In the genomic region with DNA sequence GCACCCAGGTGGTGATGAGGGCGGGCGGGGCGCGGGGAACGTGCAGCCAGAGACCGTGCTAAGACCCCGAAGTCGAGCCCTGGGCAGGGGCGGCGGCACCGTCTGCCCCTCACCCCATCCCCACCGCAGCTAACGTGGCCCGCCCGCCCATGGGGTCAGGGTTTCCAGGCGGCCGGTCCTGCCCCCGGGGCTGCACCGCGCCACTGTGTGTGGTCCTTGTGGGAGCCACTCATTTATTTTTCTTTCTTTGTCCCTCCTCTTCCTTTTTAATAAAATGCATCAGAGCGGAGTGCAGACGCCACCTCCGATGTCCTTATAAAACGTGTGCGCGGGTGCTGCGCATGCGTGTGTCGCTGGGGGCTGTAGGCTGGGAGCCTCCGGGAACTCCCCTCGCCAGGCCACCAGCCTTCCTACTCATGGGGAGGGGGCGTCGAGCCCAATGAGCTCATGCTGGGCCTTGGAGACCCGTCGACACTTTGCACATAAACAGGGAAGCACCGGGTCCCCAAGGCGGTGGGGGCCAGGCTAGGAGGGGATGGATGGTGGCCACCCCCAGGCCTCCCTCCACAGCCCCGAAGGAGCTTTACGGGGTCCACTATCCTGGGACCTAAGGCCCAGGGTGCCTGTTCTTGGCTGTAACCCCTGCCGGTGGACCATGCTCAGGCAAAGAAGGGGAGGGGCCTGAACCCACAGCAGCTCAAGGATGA, we compare ENCODE assay signal across 7 cellular contexts. TPM values are rescaled to one million over a fixed set of nuclear protein-coding genes. Genes with fewer than 3 reads are reported as not detected.
DNase-seq lines count a peak whose midpoint lies in the region; ATAC-seq and TF ChIP-seq lines count a peak whose summit lies in the region.

No MANE protein-coding gene starts in this region.

- H3K23ac ChIP-seq in mesenchymal stem cell (ENCODE audit: low read length in 2 of 2): no peak overlapping the region

- H3K36me3 Mint-ChIP-seq in T-cell: no peaks in the 10 kb centered on the region
- H3K36me3 Mint-ChIP-seq in dendritic cell treated with granulocyte-macrophage colony-stimulating factor and Interleukin-4, amounts not matched to agents 40 ng/mL and 50 ng/mL, for 4 days (ENCODE audit: low read depth): no peaks in the 10 kb centered on the region

- H3K18ac ChIP-seq in mesenchymal stem cell (ENCODE audit: low read depth in 1 of 2, low read length in 2 of 2): no peak overlapping the region

- intact Hi-C loops in dendritic cell treated with granulocyte-macrophage colony-stimulating factor and Interleukin-4, amounts not matched to agents 40 ng/mL and 50 ng/mL, for 4 days (cut with micrococcal nuclease): loop anchor here (2.0 kb wide), 1 partner anchor 99 kb away; no protein-coding TSS in a partner anchor

- H3K36me3 ChIP-seq in mesenchymal stem cell (ENCODE audit: control insufficient read depth in 1 of 2, insufficient read depth in 2 of 2, low read depth in 1 of 2, low read length in 2 of 2) (no peaks in the 10 kb centered on the region), thoracic aorta (no peaks in the 10 kb centered on the region), WERI-Rb-1 (no peaks in the 10 kb centered on the region)

- 23% methylated on average over 40 of the region's 40 CpGs for WGBS in mesenchymal stem cell

- peak overlapping the region; percentile 43 for H3K9ac ChIP-seq in mesenchymal stem cell (ENCODE audit: low read length)

- no peaks in the 10 kb centered on the region for H3K27me3 Mint-ChIP-seq in T-cell
- H3K27me3 Mint-ChIP-seq in dendritic cell treated with granulocyte-macrophage colony-stimulating factor and Interleukin-4, amounts not matched to agents 40 ng/mL and 50 ng/mL, for 4 days: peaks cover 2% of the 10 kb centered on the region

- no peak overlapping the region for H4K8ac ChIP-seq in mesenchymal stem cell (ENCODE audit: low read length)

- ATAC-seq in T-cell (replicated peaks in 1 of 4) (peak in 3 of 4 experiments; percentile 10 to 60 (median 11)), thoracic aorta (ENCODE audit: insufficient number of reproducible peaks, low FRiP score, low read depth) (no peak), GM21390 (IDR thresholded peaks at IDR 0.05; ENCODE audit: unreplicated experiment) (no peak), HG02870 (IDR thresholded peaks at IDR 0.05; ENCODE audit: unreplicated experiment) (no peak)

- peak in 10 of 34 experiments; percentile 1 to 42 (median 23) for DNase-seq in T-cell
- peak; percentile 6 for DNase-seq in mesenchymal stem cell
- DNase-seq in thoracic aorta (ENCODE audit: low spot score): no peak
- no peak for DNase-seq in WERI-Rb-1

- H2AFZ ChIP-seq in mesenchymal stem cell (ENCODE audit: low read depth, low read length): no peak overlapping the region

- H3K4me3 ChIP-seq in mesenchymal stem cell (ENCODE audit: insufficient read depth in 1 of 2, low read depth in 1 of 2, low read length in 2 of 2): peak overlapping the region in 1 of 2 experiments; percentile 33
- peak overlapping the region; percentile 64 for H3K4me3 ChIP-seq in thoracic aorta
- H3K4me3 ChIP-seq in WERI-Rb-1 (ENCODE audit: low read depth, low read length): no peak overlapping the region

- no peaks in the 10 kb centered on the region for H3K79me1 ChIP-seq in mesenchymal stem cell (replicated peaks; ENCODE audit: low read length, poor library complexity, severe bottlenecking)

- H2AK5ac ChIP-seq in mesenchymal stem cell (ENCODE audit: low read length, severe bottlenecking): no peak overlapping the region

- POLR2A ChIA-PET in T-cell (lab: Charles Lee): no interaction called here

- peak overlapping the region; percentile 56 to 80 (median 67) for H3K4me3 Mint-ChIP-seq in T-cell
- peak overlapping the region; percentile 70 for H3K4me3 Mint-ChIP-seq in dendritic cell treated with granulocyte-macrophage colony-stimulating factor and Interleukin-4, amounts not matched to agents 40 ng/mL and 50 ng/mL, for 4 days

- H3K27ac ChIP-seq in mesenchymal stem cell (ENCODE audit: low read length, poor library complexity, severe bottlenecking) (no peak overlapping the region), thoracic aorta (peak overlapping the region; percentile 1 to 9), WERI-Rb-1 (no peak overlapping the region)

- H4K91ac ChIP-seq in mesenchymal stem cell (ENCODE audit: low read length): no peak overlapping the region

- no peak overlapping the region for H2BK5ac ChIP-seq in mesenchymal stem cell (ENCODE audit: low read depth, low read length, poor library complexity, severe bottlenecking)

- TF ChIP-seq CTCF in thoracic aorta (IDR thresholded peaks at IDR 0.05) (no peak), WERI-Rb-1 (IDR thresholded peaks at IDR 0.05; ENCODE audit: low read depth, low read length) (no peak)

- H3K4me1 Mint-ChIP-seq in T-cell: peaks cover 32 to 40% (median 33%) of the 10 kb centered on the region in 3 donors
- peaks cover 12% of the 10 kb centered on the region for H3K4me1 Mint-ChIP-seq in dendritic cell treated with granulocyte-macrophage colony-stimulating factor and Interleukin-4, amounts not matched to agents 40 ng/mL and 50 ng/mL, for 4 days (ENCODE audit: low read depth)

- H2BK15ac ChIP-seq in mesenchymal stem cell (ENCODE audit: low read depth, poor library complexity, severe bottlenecking): no peak overlapping the region

- no peak overlapping the region for H3K4ac ChIP-seq in mesenchymal stem cell (ENCODE audit: low read depth in 1 of 2, low read length in 2 of 2)

- no peak overlapping the region for H2BK12ac ChIP-seq in mesenchymal stem cell (ENCODE audit: low read length in 2 of 2)

- H3K27me3 ChIP-seq in mesenchymal stem cell (ENCODE audit: control insufficient read depth in 1 of 2, insufficient read depth in 1 of 2, low read length in 2 of 2): peaks cover 0 to 31% of the 10 kb centered on the region in 2 experiments
- H3K27me3 ChIP-seq in thoracic aorta (replicated peaks; ENCODE audit: insufficient read depth): no peaks in the 10 kb centered on the region
- H3K27me3 ChIP-seq in WERI-Rb-1 (ENCODE audit: insufficient read depth, low read depth, severe bottlenecking): no peaks in the 10 kb centered on the region

- no peaks in the 10 kb centered on the region for H3K9me3 Mint-ChIP-seq in T-cell
- H3K9me3 Mint-ChIP-seq in dendritic cell treated with granulocyte-macrophage colony-stimulating factor and Interleukin-4, amounts not matched to agents 40 ng/mL and 50 ng/mL, for 4 days: no peaks in the 10 kb centered on the region

- no peaks in the 10 kb centered on the region for H3K9me3 ChIP-seq in mesenchymal stem cell (ENCODE audit: control insufficient read depth, low read length)
- H3K9me3 ChIP-seq in thoracic aorta: no peaks in the 10 kb centered on the region
- no peaks in the 10 kb centered on the region for H3K9me3 ChIP-seq in WERI-Rb-1 (ENCODE audit: severe bottlenecking)

- peak overlapping the region; percentile 52 for H3K4me2 ChIP-seq in mesenchymal stem cell (ENCODE audit: low read length, poor library complexity, severe bottlenecking)

- no peak overlapping the region for H3K14ac ChIP-seq in mesenchymal stem cell (ENCODE audit: low read length in 2 of 2)

- H3K27ac Mint-ChIP-seq in T-cell: peak overlapping the region; percentile 89 to 90
- peak overlapping the region; percentile 16 for H3K27ac Mint-ChIP-seq in dendritic cell treated with granulocyte-macrophage colony-stimulating factor and Interleukin-4, amounts not matched to agents 40 ng/mL and 50 ng/mL, for 4 days

- H3K4me1 ChIP-seq in mesenchymal stem cell (ENCODE audit: control insufficient read depth, insufficient read depth, low read depth, low read length) (peaks cover 56% of the 10 kb centered on the region), thoracic aorta (ENCODE audit: control insufficient read depth in 1 of 2, low read depth in 2 of 2) (peaks cover 7 to 19% of the 10 kb centered on the region in 2 donors)

- CTCF ChIA-PET in T-cell (lab: Charles Lee): no interaction called here

- no peak overlapping the region for H2BK120ac ChIP-seq in mesenchymal stem cell (ENCODE audit: low read depth, low read length)

RNA-seq across cellular contexts. Expression of gene WNT9A, which starts 59.9 kb away (rescaled TPM):
- total RNA-seq in T-cell: under 1 TPM in 4 of 5 donors, not detected in 1; 0.12 to 0.72 (median 0.48) TPM
- 0.12 TPM for polyA plus RNA-seq in mesenchymal stem cell (2013, experiment 1 of 2)
- polyA plus RNA-seq in mesenchymal stem cell (2013, experiment 2 of 2): 0.12 TPM
- total RNA-seq in thoracic aorta: 1 to 10 TPM; 1.2 to 7.9 TPM

Comparison
In these comparisons a context has a peak if more than half of its experiments do, and no peak if none do; other contexts are left out.
1. ATAC-seq: peak in T-cell (3 of 4); none in thoracic aorta (single experiment), GM21390 (single experiment) and HG02870 (single experiment).
2. H3K27ac ChIP-seq: peak in thoracic aorta (2 of 2); none in mesenchymal stem cell (single experiment) and WERI-Rb-1 (single experiment).